12 cellular contexts compared by ENCODE assay signal in genomic region chr3:196563721-196564225, GRCh38. TPM values are rescaled to one million over a fixed set of nuclear protein-coding genes. Genes with fewer than 3 reads are reported as not detected.
DNase-seq lines count a peak whose midpoint lies in the region; ATAC-seq and TF ChIP-seq lines count a peak whose summit lies in the region.
"Had no signal": no experiment of that assay in that cellular context is flagged by ENCODE, and none has a peak within 500 bp of the region (broad histone marks: within the 10 kb centered on the region; RNA-seq: fewer than 3 reads in every experiment).

No MANE protein-coding gene starts in this region.

- H3K27me3 Mint-ChIP-seq in HFFc6 (ENCODE audit: insufficient read depth): no peaks in the 10 kb centered on the region
- H3K27me3 Mint-ChIP-seq in naive thymus-derived CD4-positive, alpha-beta T cell: no peaks in the 10 kb centered on the region
- H3K27me3 Mint-ChIP-seq: dendritic cell treated with granulocyte-macrophage colony-stimulating factor and Interleukin-4, amounts not matched to agents 40 ng/mL and 50 ng/mL, for 4 days had no signal

- no peaks in the 10 kb centered on the region for H4K20me1 ChIP-seq in hepatocyte (ENCODE audit: insufficient read depth, poor library complexity, severe bottlenecking)

- WGBS in hepatocyte (ENCODE audit: low lambda C conversion rate, missing lambda C conversion rate): 94% methylated on average over 9 of the region's 9 CpGs

- H3K27ac ChIP-seq in RWPE2 (ENCODE audit: poor library complexity, severe bottlenecking) (peak overlapping the region; percentile 83), hepatocyte (no peak overlapping the region), substantia nigra (ENCODE audit: low read depth, low read length, poor library complexity, severe bottlenecking) (no peak overlapping the region)
- H3K27ac ChIP-seq in naive thymus-derived CD4-positive, alpha-beta T cell (ENCODE audit: low read depth, low read length): no peak overlapping the region

- H3K4me3 ChIP-seq in RWPE2 (ENCODE audit: severe bottlenecking): no peak overlapping the region
- H3K4me3 ChIP-seq in naive thymus-derived CD4-positive, alpha-beta T cell (ENCODE audit: low read length): no peak overlapping the region
- H3K4me3 ChIP-seq in hepatocyte: no peak overlapping the region

- H3K36me3 ChIP-seq in RWPE2 (ENCODE audit: low read depth) (peaks cover 23% of the 10 kb centered on the region), hepatocyte (replicated peaks; ENCODE audit: insufficient read depth, low read depth) (no peaks in the 10 kb centered on the region)
- peaks cover 0 to 18% (median 0%) of the 10 kb centered on the region in 3 experiments for H3K36me3 ChIP-seq in naive thymus-derived CD4-positive, alpha-beta T cell (ENCODE audit: control insufficient read depth in 2 of 3, insufficient read depth in 3 of 3, low read length in 3 of 3)

- TF ChIP-seq CTCF in HFFc6 (IDR thresholded peaks at IDR 0.05) (no peak), RWPE2 (IDR thresholded peaks at IDR 0.05; ENCODE audit: poor library complexity, severe bottlenecking) (no peak), hepatocyte (IDR thresholded peaks at IDR 0.05; ENCODE audit: poor library complexity) (no peak)

- H2AFZ ChIP-seq in hepatocyte: no peak overlapping the region

- H3K79me2 ChIP-seq in hepatocyte: peaks cover 18% of the 10 kb centered on the region

- CTCF ChIA-PET in naive thymus-derived CD4-positive, alpha-beta T cell (lab: Charles Lee): interaction anchor here (0.6 kb wide), 1 partner anchor 98 kb away, joined by 4 read pairs; no protein-coding TSS in a partner anchor

- DNase-seq in HFFc6 (no peak), RWPE2 (ENCODE audit: low spot score) (no peak), hepatocyte (ENCODE audit: low spot score) (no peak), NCI-H82 (lab: John Stamatoyannopoulos, UW) (no peak), substantia nigra (lab: John Stamatoyannopoulos, UW) (no peak)
- DNase-seq in activated effector memory CD4-positive, alpha-beta T cell treated with Interleukin-2 at 50 U/mL for 16 hours: peak; percentile 7
- no peak for DNase-seq in naive thymus-derived CD4-positive, alpha-beta T cell
- DNase-seq: NCI-H187; retina; stimulated activated naive CD4-positive, alpha-beta T cell had no signal

- peaks cover 57% of the 10 kb centered on the region for H3K4me1 Mint-ChIP-seq in HFFc6 (ENCODE audit: low read depth)
- peaks cover 27 to 61% (median 54%) of the 10 kb centered on the region in 7 donors for H3K4me1 Mint-ChIP-seq in naive thymus-derived CD4-positive, alpha-beta T cell

- no peaks in the 10 kb centered on the region for H3K9me3 Mint-ChIP-seq in HFFc6
- no peaks in the 10 kb centered on the region for H3K9me3 Mint-ChIP-seq in naive thymus-derived CD4-positive, alpha-beta T cell
- H3K9me3 Mint-ChIP-seq: dendritic cell treated with granulocyte-macrophage colony-stimulating factor and Interleukin-4, amounts not matched to agents 40 ng/mL and 50 ng/mL, for 4 days had no signal

- H3K27me3 ChIP-seq in RWPE2 (ENCODE audit: insufficient read depth, poor library complexity, severe bottlenecking) (no peaks in the 10 kb centered on the region), hepatocyte (no peaks in the 10 kb centered on the region)
- no peaks in the 10 kb centered on the region for H3K27me3 ChIP-seq in naive thymus-derived CD4-positive, alpha-beta T cell (ENCODE audit: control insufficient read depth in 2 of 2, insufficient read depth in 2 of 2, low read length in 2 of 2)

- H3K9me2 ChIP-seq in hepatocyte (replicated peaks; ENCODE audit: insufficient read depth): no peaks in the 10 kb centered on the region

- H3K4me3 Mint-ChIP-seq in HFFc6: no peak overlapping the region
- peak overlapping the region in 2 of 10 donors; percentile 26 to 71 for H3K4me3 Mint-ChIP-seq in naive thymus-derived CD4-positive, alpha-beta T cell
- H3K4me3 Mint-ChIP-seq: dendritic cell treated with granulocyte-macrophage colony-stimulating factor and Interleukin-4, amounts not matched to agents 40 ng/mL and 50 ng/mL, for 4 days had no signal

- H3K4me1 ChIP-seq in RWPE2 (ENCODE audit: insufficient read depth, poor library complexity, severe bottlenecking): peaks cover 22% of the 10 kb centered on the region
- H3K4me1 ChIP-seq in naive thymus-derived CD4-positive, alpha-beta T cell (ENCODE audit: control insufficient read depth in 2 of 2, insufficient read depth in 2 of 2, low read length in 2 of 2): peaks cover 9 to 18% of the 10 kb centered on the region in 2 donors
- no peaks in the 10 kb centered on the region for H3K4me1 ChIP-seq in hepatocyte (ENCODE audit: insufficient read depth)

- no peak overlapping the region for H3K4me2 ChIP-seq in hepatocyte

- ATAC-seq in RWPE2 (ENCODE audit: low read depth) (peak; percentile 59), HG03097 (IDR thresholded peaks at IDR 0.05; ENCODE audit: low FRiP score, unreplicated experiment) (no peak)
- no peak for ATAC-seq in naive thymus-derived CD4-positive, alpha-beta T cell

- H3K27ac Mint-ChIP-seq in HFFc6: peak overlapping the region; percentile 32
- peak overlapping the region in 6 of 9 donors; percentile 6 to 79 (median 56) for H3K27ac Mint-ChIP-seq in naive thymus-derived CD4-positive, alpha-beta T cell
- H3K27ac Mint-ChIP-seq: dendritic cell treated with granulocyte-macrophage colony-stimulating factor and Interleukin-4, amounts not matched to agents 40 ng/mL and 50 ng/mL, for 4 days had no signal

- peaks cover 10% of the 10 kb centered on the region; the same call in 1 of the 2 replicates for H3K36me3 Mint-ChIP-seq in HFFc6 (ENCODE audit: low read depth)
- peaks cover 0 to 21% (median 15%) of the 10 kb centered on the region in 5 donors for H3K36me3 Mint-ChIP-seq in naive thymus-derived CD4-positive, alpha-beta T cell

- POLR2A ChIA-PET in naive thymus-derived CD4-positive, alpha-beta T cell (lab: Charles Lee): no interaction called here

- H3K9me3 ChIP-seq in RWPE2 (ENCODE audit: severe bottlenecking): no peaks in the 10 kb centered on the region
- H3K9me3 ChIP-seq in naive thymus-derived CD4-positive, alpha-beta T cell (ENCODE audit: control insufficient read depth in 2 of 3, low read length in 3 of 3): no peaks in the 10 kb centered on the region
- no peaks in the 10 kb centered on the region for H3K9me3 ChIP-seq in hepatocyte (ENCODE audit: low read depth)

- intact Hi-C loops in naive thymus-derived CD4-positive, alpha-beta T cell (cut with micrococcal nuclease): no loop called here

RNA-seq across cellular contexts. Expression of gene WDR53, which starts 4.6 kb away (rescaled TPM):
- total RNA-seq in HFFc6 (2021; fragmentation: NEBNext Ultra II Directional; extraction: Animal tissue kit (Norgen Biotek cat#: 25700)): 10 to 100 TPM in 1 of 6 experiments, 1 to 10 TPM in 5; 6.6 to 10.2 (median 9.1) TPM
- total RNA-seq in naive thymus-derived CD4-positive, alpha-beta T cell: 10 to 100 TPM; 13.6 to 31.5 (median 22.7) TPM
- 10 to 100 TPM; 11.9 to 25.1 TPM for polyA plus RNA-seq in naive thymus-derived CD4-positive, alpha-beta T cell
- total RNA-seq in hepatocyte: 6.4 and 6.9 TPM in 2 replicates
- 7.2 and 8.8 TPM in 2 replicates for polyA plus RNA-seq in hepatocyte

RNA-seq across cellular contexts. Expression of gene FBXO45, which starts 4.7 kb away (rescaled TPM):
- 1 to 10 TPM; 7.0 to 9.5 (median 8.1) TPM for total RNA-seq in HFFc6 (2021; fragmentation: NEBNext Ultra II Directional; extraction: Animal tissue kit (Norgen Biotek cat#: 25700))
- total RNA-seq in naive thymus-derived CD4-positive, alpha-beta T cell: 10 to 100 TPM in 1 of 5 experiments, 1 to 10 TPM in 4; 2.8 to 15.9 (median 7.1) TPM
- polyA plus RNA-seq in naive thymus-derived CD4-positive, alpha-beta T cell: 1 to 10 TPM; 1.2 to 2.0 TPM
- total RNA-seq in hepatocyte: 10.1 and 12.2 TPM in 2 replicates
- polyA plus RNA-seq in hepatocyte: 3.4 and 6.8 TPM in 2 replicates

RNA-seq across cellular contexts. Expression of gene SMCO1, which starts 48.6 kb away (rescaled TPM):
- not detected for total RNA-seq in HFFc6 (2021; fragmentation: NEBNext Ultra II Directional; extraction: Animal tissue kit (Norgen Biotek cat#: 25700))
- not detected for total RNA-seq in naive thymus-derived CD4-positive, alpha-beta T cell
- polyA plus RNA-seq in naive thymus-derived CD4-positive, alpha-beta T cell: not detected
- total RNA-seq in hepatocyte: not detected in 2 replicates
- polyA plus RNA-seq in hepatocyte: not detected in 2 replicates
